In the genomic region with DNA sequence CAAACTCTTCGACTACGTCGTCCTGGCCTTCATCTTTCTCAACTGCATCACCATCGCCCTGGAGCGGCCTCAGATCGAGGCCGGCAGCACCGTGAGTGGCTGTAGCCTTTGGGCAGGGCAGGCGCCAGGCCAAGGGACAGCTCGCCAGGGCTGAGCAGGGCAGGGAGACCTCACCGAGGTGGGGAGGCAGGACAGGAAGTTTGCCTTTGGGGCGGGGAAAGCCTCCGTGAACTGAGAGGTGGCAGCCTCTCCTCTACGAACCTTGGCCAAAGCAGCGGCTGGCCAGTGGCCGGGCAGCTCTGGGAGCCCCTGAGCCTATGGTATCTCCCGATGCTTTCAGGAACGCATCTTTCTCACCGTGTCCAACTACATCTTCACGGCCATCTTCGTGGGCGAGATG, we compare ENCODE assay signal across 16 cellular contexts.
DNase-seq lines count a peak whose midpoint lies in the region; ATAC-seq, FAIRE-seq and TF ChIP-seq lines count a peak whose summit lies in the region.
"Had no signal": no experiment of that assay in that cellular context is flagged by ENCODE, and none has a peak within 500 bp of the region (broad histone marks: within the 10 kb centered on the region; RNA-seq: fewer than 3 reads in every experiment).

No MANE protein-coding gene starts in this region.

- H3K27ac ChIP-seq in A549: no peak overlapping the region
- H3K27ac ChIP-seq in PC-3 (ENCODE audit: low read length): no peak overlapping the region
- H3K27ac ChIP-seq: epithelial cell of prostate, suprapubic skin had no signal

- CTCF ChIA-PET in A549 (lab: Yijun Ruan, JAX) (no interaction called here), PC-3 (lab: Charles Lee) (no interaction called here)

- no peaks in the 10 kb centered on the region for H3K36me3 ChIP-seq in PC-3 (ENCODE audit: low read depth, low read length)
- H3K36me3 ChIP-seq: suprapubic skin had no signal

- H3K4me2 ChIP-seq in A549: peak overlapping the region; percentile 37
- peak overlapping the region; percentile 66 for H3K4me2 ChIP-seq in PC-3 (ENCODE audit: low read length)

- no peaks in the 10 kb centered on the region for H4K20me1 ChIP-seq in PC-3 (ENCODE audit: low read length)

- H3K9ac ChIP-seq in PC-3 (ENCODE audit: low read length): no peak overlapping the region

- POLR2A ChIA-PET in A549 (lab: Yijun Ruan, JAX) (no interaction called here), PC-3 (lab: Charles Lee; ENCODE audit: unreplicated experiment) (no interaction called here)

- peak; percentile 22 to 67; a peak in 3 of 6 replicates for ATAC-seq in A549
- peak; percentile 93 for ATAC-seq in PC-3
- no peak for ATAC-seq in GM19324 (IDR thresholded peaks at IDR 0.05; ENCODE audit: low FRiP score, unreplicated experiment)
- ATAC-seq in HG03095 (IDR thresholded peaks at IDR 0.05; ENCODE audit: unreplicated experiment): no peak
- ATAC-seq: activated CD8-positive, alpha-beta memory T cell treated with anti-CD3 and anti-CD28 coated beads, Interleukin-2, amount 10 ng/mL, durations not matched to agents 7 days and 5 days had no signal

- H3K4me1 ChIP-seq in A549: 0 out of 3 replicates have a peak, but pooled peaks cover 6% of the 10 kb centered on the region
- H3K4me1 ChIP-seq in PC-3 (ENCODE audit: insufficient read depth, low read length): peaks cover 4% of the 10 kb centered on the region; the same call in 1 of the 2 replicates

- H3K27ac Mint-ChIP-seq in immature natural killer cell: no peak overlapping the region
- H3K27ac Mint-ChIP-seq: activated CD8-positive, alpha-beta memory T cell treated with anti-CD3 and anti-CD28 coated beads, Interleukin-2, amount 10 ng/mL, durations not matched to agents 7 days and 5 days had no signal

- peak in 1 of 2 experiments; percentile 8 for DNase-seq in A549 (ENCODE audit: low read depth in 1 of 2, low spot score in 1 of 2)
- peak; percentile 36 for DNase-seq in COLO668 (lab: John Stamatoyannopoulos, UW; ENCODE audit: unreplicated experiment)
- peak; percentile 55 for DNase-seq in PC-3
- no peak for DNase-seq in immature natural killer cell
- no peak for DNase-seq in NCI-H1436 treated with DMSO at 0.1 percent for 48 hours (lab: John Stamatoyannopoulos, UW)
- DNase-seq: activated CD4-positive, alpha-beta T cell treated with anti-CD3 and anti-CD28 coated beads for 1 hour; activated CD8-positive, alpha-beta memory T cell treated with anti-CD3 and anti-CD28 coated beads, Interleukin-2, amount 10 ng/mL, durations not matched to agents 7 days and 5 days; aorta; foreskin melanocyte; NCI-H187 treated with DMSO at 0.1 percent for 48 hours; NCI-H510A treated with DMSO at 0.1 percent for 48 hours had no signal

- peak overlapping the region; percentile 64 for H2AFZ ChIP-seq in PC-3 (ENCODE audit: low read length)

- no peaks in the 10 kb centered on the region for H3K9me2 ChIP-seq in PC-3 (replicated peaks; ENCODE audit: low read length)

- TF ChIP-seq CTCF in A549 (IDR thresholded peaks at IDR 0.05) (no peak), PC-3 (conservative IDR thresholded peaks at IDR 0.05; ENCODE audit: low read depth, low read length) (no peak)

- TF ChIP-seq RAD21 in A549 (conservative IDR thresholded peaks at IDR 0.05 in 1 of 2, IDR thresholded peaks at IDR 0.05 in 1 of 2): no peak

- no peaks in the 10 kb centered on the region for H3K36me3 Mint-ChIP-seq in immature natural killer cell
- H3K36me3 Mint-ChIP-seq: activated CD8-positive, alpha-beta memory T cell treated with anti-CD3 and anti-CD28 coated beads, Interleukin-2, amount 10 ng/mL, durations not matched to agents 7 days and 5 days had no signal

- peaks cover 13 to 22% of the 10 kb centered on the region in 2 donors for H3K4me1 Mint-ChIP-seq in immature natural killer cell

- no peaks in the 10 kb centered on the region for H3F3A ChIP-seq in PC-3 (ENCODE audit: low read length, unreplicated experiment)

- peak overlapping the region in 4 of 5 donors; percentile 21 to 45 (median 27) for H3K4me3 Mint-ChIP-seq in immature natural killer cell
- H3K4me3 Mint-ChIP-seq: activated CD8-positive, alpha-beta memory T cell treated with anti-CD3 and anti-CD28 coated beads, Interleukin-2, amount 10 ng/mL, durations not matched to agents 7 days and 5 days had no signal

- FAIRE-seq in A549 (lab: Jason Lieb, UNC): no peak
- FAIRE-seq: H54 had no signal

- peaks cover 0 to 2% (median 0%) of the 10 kb centered on the region in 6 donors for H3K9me3 Mint-ChIP-seq in immature natural killer cell

- intact Hi-C loops in PC-3 (cut with micrococcal nuclease): no loop called here

- no peaks in the 10 kb centered on the region for H3K79me2 ChIP-seq in PC-3 (ENCODE audit: low read length)

- BruUV-seq in PC-3 (replicated peaks; lab: Mats Ljungman, UMichigan): no TSS peak

- H3K4me3 ChIP-seq in A549 (no peak overlapping the region), PC-3 (ENCODE audit: low read length) (no peak overlapping the region; the same call in 1 of the 2 replicates)
- H3K4me3 ChIP-seq: suprapubic skin had no signal

- WGBS in A549 (ENCODE audit: missing lambda C conversion rate): 74% methylated on average over 7 of the region's 22 CpGs

- no peaks in the 10 kb centered on the region for H3K27me3 ChIP-seq in PC-3 (ENCODE audit: low read length)

- peaks cover 12 to 28% (median 18%) of the 10 kb centered on the region in 3 donors for H3K27me3 Mint-ChIP-seq in immature natural killer cell (ENCODE audit: low read depth in 3 of 3)

- no peak for TF ChIP-seq EP300 in A549 (IDR thresholded peaks at IDR 0.05)

- no peak for TF ChIP-seq POLR2A in A549 (IDR thresholded peaks at IDR 0.05; ENCODE audit: low read length)

- H3K9me3 ChIP-seq in A549 (no peaks in the 10 kb centered on the region), PC-3 (ENCODE audit: low read length) (no peaks in the 10 kb centered on the region)
- H3K9me3 ChIP-seq: suprapubic skin had no signal

TF ChIP-seq in A549, 52 proteins besides CTCF, POLR2A, EP300 and RAD21:
- TF ChIP-seq ZC3H11A (IDR thresholded peaks at IDR 0.05) (no peak), HOXA7 (CRISPR knock-in tag; IDR thresholded peaks at IDR 0.05) (no peak), HDAC2 (IDR thresholded peaks at IDR 0.05) (no peak), CEBPB (IDR thresholded peaks at IDR 0.05) (no peak), USF2 (IDR thresholded peaks at IDR 0.05) (no peak), TP53 (CRISPR knock-in tag; IDR thresholded peaks at IDR 0.05) (no peak), MAZ (IDR thresholded peaks at IDR 0.05; ENCODE audit: borderline replicate concordance, low read depth, low read length) (no peak)

Comparison
In these comparisons a context has a peak if more than half of its experiments do, and no peak if none do; other contexts are left out.
1. ATAC-seq: peak in A549 (2 of 2) and PC-3 (single experiment); none in GM19324 (single experiment) and HG03095 (single experiment).
2. DNase-seq: peak in COLO668 (single experiment) and PC-3 (single experiment); none in immature natural killer cell (0 of 3) and NCI-H1436 treated with DMSO at 0.1 percent for 48 hours (single experiment).